In genomic region chr11:113874920-113875413, GRCh38 we compare ENCODE assay signal across 8 cellular contexts. TPM values are rescaled to one million over a fixed set of nuclear protein-coding genes. Genes with fewer than 3 reads are reported as not detected.
A peak's percentile ranks its signal among the peaks of the same experiment; 100 is the strongest.
DNase-seq lines count a peak whose midpoint lies in the region; ATAC-seq and TF ChIP-seq lines count a peak whose summit lies in the region.

No MANE protein-coding gene starts in this region.

- H3K27ac ChIP-seq in smooth muscle cell (ENCODE audit: low read depth) = no peak overlapping the region

- H4K20me1 ChIP-seq in smooth muscle cell (ENCODE audit: low read depth) = peaks cover 37% of the 10 kb centered on the region

- H3K27me3 ChIP-seq in iPS-15b (ENCODE audit: control insufficient read depth, insufficient read depth, low read length) (no peaks in the 10 kb centered on the region), smooth muscle cell (ENCODE audit: low read depth) (no peaks in the 10 kb centered on the region)

- H2AFZ ChIP-seq in smooth muscle cell (ENCODE audit: low read depth) = peak overlapping the region; percentile 60

- peaks cover 13% of the 10 kb centered on the region for H3F3A ChIP-seq in smooth muscle cell (ENCODE audit: low read depth)

- H3K9me3 Mint-ChIP-seq in activated naive CD4-positive, alpha-beta T cell treated with anti-CD3 and anti-CD28 coated beads, Interleukin-2, amount 50 U/mL, for 72 hours = no peaks in the 10 kb centered on the region

- H3K9ac ChIP-seq in iPS-15b (ENCODE audit: low read depth, low read length) = peak overlapping the region; percentile 27
- H3K9ac ChIP-seq in smooth muscle cell (ENCODE audit: low read depth) = peak overlapping the region; percentile 72

- H3K4me1 ChIP-seq in iPS-15b (ENCODE audit: control insufficient read depth, insufficient read depth, low read length) (peaks cover 21% of the 10 kb centered on the region), smooth muscle cell (ENCODE audit: low read depth) (peaks cover 35% of the 10 kb centered on the region)

- in situ Hi-C loops in KBM-7 (cut with MboI; ENCODE audit: low pct_unique_long_range_greater_than_20kb, low sequenced_read_pairs) = no loop called here

- no peaks in the 10 kb centered on the region for H3K79me2 ChIP-seq in smooth muscle cell (ENCODE audit: low read depth)

- H3K4me2 ChIP-seq in smooth muscle cell = peak overlapping the region; percentile 95

- H3K36me3 ChIP-seq in iPS-15b (ENCODE audit: control insufficient read depth, insufficient read depth, low read length) (peaks cover 3% of the 10 kb centered on the region), smooth muscle cell (ENCODE audit: low read depth) (no peaks in the 10 kb centered on the region)

- peak overlapping the region; percentile 15 to 83 for H3K27ac Mint-ChIP-seq in activated naive CD4-positive, alpha-beta T cell treated with anti-CD3 and anti-CD28 coated beads, Interleukin-2, amount 50 U/mL, for 72 hours

- H3K36me3 Mint-ChIP-seq in activated naive CD4-positive, alpha-beta T cell treated with anti-CD3 and anti-CD28 coated beads, Interleukin-2, amount 50 U/mL, for 72 hours = peaks cover 6 to 21% of the 10 kb centered on the region in 2 donors

- DNase-seq in KBM-7 = peak; percentile 40
- DNase-seq in activated naive CD4-positive, alpha-beta T cell treated with anti-CD3 and anti-CD28 coated beads, Interleukin-2, amount 50 U/mL, for 72 hours (ENCODE audit: low spot score in 2 of 2) = no peak
- DNase-seq in smooth muscle cell (lab: John Stamatoyannopoulos, UW; ENCODE audit: unreplicated experiment) = no peak
- no peak for DNase-seq in NCI-H146 (lab: John Stamatoyannopoulos, UW)
- DNase-seq in SHP77 (lab: John Stamatoyannopoulos, UW) = no peak

- TF ChIP-seq CTCF in GM12874 (IDR thresholded peaks at IDR 0.05; ENCODE audit: insufficient read depth, low read depth, low read length) (0 out of 2 replicates have a peak, but pooled peaks have one; percentile 23), smooth muscle cell (IDR thresholded peaks at IDR 0.05; ENCODE audit: borderline replicate concordance, insufficient read depth, poor library complexity, severe bottlenecking) (no peak)

- H3K9me3 ChIP-seq in iPS-15b (ENCODE audit: control insufficient read depth, insufficient read depth, low read length) = no peaks in the 10 kb centered on the region
- no peaks in the 10 kb centered on the region for H3K9me3 ChIP-seq in smooth muscle cell (replicated peaks; ENCODE audit: low read depth)

- H3K4me3 ChIP-seq in iPS-15b (ENCODE audit: low read depth, low read length) = peak overlapping the region; percentile 56
- peak overlapping the region; percentile 62 for H3K4me3 ChIP-seq in smooth muscle cell

- WGBS in smooth muscle cell (ENCODE audit: low lambda C conversion rate) = 2% methylated on average over 15 of the region's 35 CpGs

- peak; percentile 69 for ATAC-seq in GM21723 (IDR thresholded peaks at IDR 0.05; ENCODE audit: unreplicated experiment)
- peak; percentile 77 to 79 for ATAC-seq in activated naive CD4-positive, alpha-beta T cell treated with anti-CD3 and anti-CD28 coated beads, Interleukin-2, amount 50 U/mL, for 72 hours

RNA-seq across cellular contexts. Expression of gene USP28, which starts 0.4 kb away (rescaled TPM):
- 10 to 100 TPM; 44.5 to 56.4 TPM for total RNA-seq in activated naive CD4-positive, alpha-beta T cell treated with anti-CD3 and anti-CD28 coated beads, Interleukin-2, amount 50 U/mL, for 72 hours
- total RNA-seq in smooth muscle cell = 50.5 and 57.5 TPM in 2 replicates
- polyA plus RNA-seq in smooth muscle cell = 15.9 and 18.6 TPM in 2 replicates

RNA-seq across cellular contexts. Expression of gene HTR3B, which starts 29.6 kb away (rescaled TPM):
- not detected for total RNA-seq in activated naive CD4-positive, alpha-beta T cell treated with anti-CD3 and anti-CD28 coated beads, Interleukin-2, amount 50 U/mL, for 72 hours
- not detected in 2 replicates for total RNA-seq in smooth muscle cell
- polyA plus RNA-seq in smooth muscle cell = not detected in 2 replicates
